Comparison of ENCODE assay signal across 8 cellular contexts in genomic region chr19:7395360-7395781, GRCh38. TPM values are rescaled to one million over a fixed set of nuclear protein-coding genes. Genes with fewer than 3 reads are reported as not detected.
DNase-seq lines count a peak whose midpoint lies in the region; ATAC-seq and TF ChIP-seq lines count a peak whose summit lies in the region.

No MANE protein-coding gene starts in this region.

- H3K27me3 ChIP-seq in kidney epithelial cell (ENCODE audit: control insufficient read depth, insufficient read depth, low read length) = no peaks in the 10 kb centered on the region
- no peaks in the 10 kb centered on the region for H3K27me3 ChIP-seq in subcutaneous abdominal adipose tissue (ENCODE audit: control insufficient read depth in 5 of 5, insufficient read depth in 4 of 5, low read length in 5 of 5)

- H3K27ac ChIP-seq in subcutaneous abdominal adipose tissue (ENCODE audit: low read depth, low read length) = peak overlapping the region; percentile 50

- no peaks in the 10 kb centered on the region for H3K27me3 Mint-ChIP-seq in T-helper 1 cell treated with Interleukin-12 subunit alpha and Interleukin-12 subunit beta and Interleukin-4 antibody, amounts not matched to agents 30 μg/mL and 1 μg/mL, for 36 hours (ENCODE audit: low read depth)

- no peaks in the 10 kb centered on the region for H3K9me3 Mint-ChIP-seq in T-helper 1 cell treated with Interleukin-12 subunit alpha and Interleukin-12 subunit beta and Interleukin-4 antibody, amounts not matched to agents 30 μg/mL and 1 μg/mL, for 36 hours

- ATAC-seq in HG03521 (IDR thresholded peaks at IDR 0.05; ENCODE audit: unreplicated experiment) = peak; percentile 13

- peaks cover 6 to 30% (median 24%) of the 10 kb centered on the region in 5 donors for H3K4me1 ChIP-seq in subcutaneous abdominal adipose tissue (ENCODE audit: control insufficient read depth in 5 of 5, insufficient read depth in 5 of 5, low read length in 5 of 5)

- H3K27ac Mint-ChIP-seq in T-helper 1 cell treated with Interleukin-12 subunit alpha and Interleukin-12 subunit beta and Interleukin-4 antibody, amounts not matched to agents 30 μg/mL and 1 μg/mL, for 36 hours = peak overlapping the region; percentile 59

- TF ChIP-seq CTCF in kidney epithelial cell (IDR thresholded peaks at IDR 0.05; ENCODE audit: insufficient read depth, low read length, poor library complexity, severe bottlenecking) (no peak), GM13977 (IDR thresholded peaks at IDR 0.05; ENCODE audit: extremely low read depth, insufficient read depth, missing control alignments) (no peak)

- peak overlapping the region; percentile 89 for H3K4me3 Mint-ChIP-seq in T-helper 1 cell treated with Interleukin-12 subunit alpha and Interleukin-12 subunit beta and Interleukin-4 antibody, amounts not matched to agents 30 μg/mL and 1 μg/mL, for 36 hours

- H3K9me3 ChIP-seq in subcutaneous abdominal adipose tissue (ENCODE audit: control insufficient read depth in 5 of 5, low read length in 5 of 5) = no peaks in the 10 kb centered on the region

- H3K4me3 ChIP-seq in kidney epithelial cell (ENCODE audit: low read depth, low read length) (peak overlapping the region; percentile 84), subcutaneous abdominal adipose tissue (ENCODE audit: low read depth in 1 of 5, low read length in 5 of 5) (peak overlapping the region; percentile 87 to 98 (median 94))

- peak overlapping the region; percentile 91 to 98 (median 96) for H3K9ac ChIP-seq in subcutaneous abdominal adipose tissue (ENCODE audit: low read length in 5 of 5)

- H3K4me1 Mint-ChIP-seq in T-helper 1 cell treated with Interleukin-12 subunit alpha and Interleukin-12 subunit beta and Interleukin-4 antibody, amounts not matched to agents 30 μg/mL and 1 μg/mL, for 36 hours (ENCODE audit: low read depth) = peaks cover 16% of the 10 kb centered on the region

- in situ Hi-C loops in GM13977 (cut with MboI; ENCODE audit: low pct_unique_long_range_greater_than_20kb, low sequenced_read_pairs, unreplicated experiment) = no loop called here

- H3K36me3 ChIP-seq in kidney epithelial cell (ENCODE audit: control insufficient read depth, insufficient read depth, low read length) (no peaks in the 10 kb centered on the region), subcutaneous abdominal adipose tissue (ENCODE audit: control insufficient read depth in 5 of 5, insufficient read depth in 5 of 5, low read length in 5 of 5) (no peaks in the 10 kb centered on the region)

- H3K36me3 Mint-ChIP-seq in T-helper 1 cell treated with Interleukin-12 subunit alpha and Interleukin-12 subunit beta and Interleukin-4 antibody, amounts not matched to agents 30 μg/mL and 1 μg/mL, for 36 hours (ENCODE audit: low read depth) = peaks cover 12% of the 10 kb centered on the region

- DNase-seq in T-helper 1 cell = no peak
- peak; percentile 42 for DNase-seq in astrocyte of the hippocampus (ENCODE audit: low read depth, low spot score)
- DNase-seq in kidney epithelial cell (ENCODE audit: low read depth) = no peak
- no peak for DNase-seq in GM13977 (ENCODE audit: low spot score)
- DNase-seq in stimulated activated CD4-positive, alpha-beta T cell treated with anti-CD3 and anti-CD28 coated beads, Interleukin-4, amount 100 ng/mL, for 24 hours = no peak

RNA-seq across cellular contexts. Expression of gene ARHGEF18, which starts 46.6 kb away (rescaled TPM):
- total RNA-seq in kidney epithelial cell = 123 and 139 TPM in 2 replicates
